In the genomic region with DNA sequence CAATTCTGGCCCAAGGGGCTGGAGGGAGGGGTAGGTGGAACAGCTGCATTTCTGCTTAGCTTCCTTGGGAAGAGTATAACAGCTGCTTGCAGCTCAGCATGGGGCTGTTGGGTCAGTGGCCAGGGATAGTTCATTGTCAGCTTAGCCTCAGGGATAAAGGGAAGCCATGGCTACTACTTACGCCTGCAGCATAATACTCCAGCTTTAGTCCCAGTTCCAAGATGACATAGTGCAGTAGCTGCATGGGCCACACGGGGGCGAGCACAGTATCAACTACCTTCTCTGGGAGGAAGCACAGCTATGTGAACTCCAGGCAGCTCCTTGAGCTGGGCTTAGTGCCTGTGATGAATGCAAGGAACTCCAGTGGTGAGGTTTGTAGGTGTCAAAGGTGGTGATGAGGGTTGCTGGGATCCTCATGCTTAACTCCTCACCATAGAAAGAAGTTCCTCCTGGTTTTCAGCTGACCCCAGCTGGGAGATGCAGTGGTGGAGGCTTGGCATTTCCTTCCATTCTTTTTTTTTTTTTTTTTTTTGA, we compare ENCODE assay signal across 1 cellular context.
TF ChIP-seq lines count a peak whose summit lies in the region.

No MANE protein-coding gene starts in this region.

TF ChIP-seq in HepG2, 621 proteins besides CTCF, POLR2A, EP300 and RAD21 (continued from another document):
- TF ChIP-seq FOXK1 (CRISPR knock-in tag; IDR thresholded peaks at IDR 0.05; ENCODE audit: borderline replicate concordance, low read depth) (peak; percentile 44; the same call in 1 of the 2 replicates), ZNF709 (CRISPR knock-in tag; IDR thresholded peaks at IDR 0.05) (no peak), MAFK (conservative IDR thresholded peaks at IDR 0.05 in 1 of 2, IDR thresholded peaks at IDR 0.05 in 1 of 2; ENCODE audit: low read length in 2 of 2) (peak in 1 of 2 experiments; percentile 35; a peak in 1 of 4 replicates), ONECUT2 (CRISPR knock-in tag; IDR thresholded peaks at IDR 0.05) (no peak), SMAD3 (CRISPR knock-in tag; IDR thresholded peaks at IDR 0.05) (peak; percentile 76; the same call in 1 of the 2 replicates), SP2 (CRISPR knock-in tag; IDR thresholded peaks at IDR 0.05) (no peak), ZNF34 (CRISPR knock-in tag; IDR thresholded peaks at IDR 0.05; ENCODE audit: borderline replicate concordance) (no peak), SALL1 (CRISPR knock-in tag; IDR thresholded peaks at IDR 0.05) (peak; percentile 55), ZNF792 (CRISPR knock-in tag; IDR thresholded peaks at IDR 0.05) (no peak), MYNN (CRISPR knock-in tag; IDR thresholded peaks at IDR 0.05; ENCODE audit: low read depth) (0 out of 2 replicates have a peak, but pooled peaks have one; percentile 13), FOXA1 (IDR thresholded peaks at IDR 0.05) (no peak), FOXA1 (CRISPR knock-in tag; IDR thresholded peaks at IDR 0.05) (peak; percentile 98), NR2F6 (IDR thresholded peaks at IDR 0.05) (no peak), NR2F6 (CRISPR knock-in tag; IDR thresholded peaks at IDR 0.05) (peak; percentile 46; the same call in 1 of the 2 replicates), ZNF350 (CRISPR knock-in tag; IDR thresholded peaks at IDR 0.05; ENCODE audit: borderline replicate concordance, low read depth) (peak; percentile 52), GATA4 (IDR thresholded peaks at IDR 0.05; ENCODE audit: borderline replicate concordance, low read depth) (no peak)
- TF ChIP-seq, protein P1, sequence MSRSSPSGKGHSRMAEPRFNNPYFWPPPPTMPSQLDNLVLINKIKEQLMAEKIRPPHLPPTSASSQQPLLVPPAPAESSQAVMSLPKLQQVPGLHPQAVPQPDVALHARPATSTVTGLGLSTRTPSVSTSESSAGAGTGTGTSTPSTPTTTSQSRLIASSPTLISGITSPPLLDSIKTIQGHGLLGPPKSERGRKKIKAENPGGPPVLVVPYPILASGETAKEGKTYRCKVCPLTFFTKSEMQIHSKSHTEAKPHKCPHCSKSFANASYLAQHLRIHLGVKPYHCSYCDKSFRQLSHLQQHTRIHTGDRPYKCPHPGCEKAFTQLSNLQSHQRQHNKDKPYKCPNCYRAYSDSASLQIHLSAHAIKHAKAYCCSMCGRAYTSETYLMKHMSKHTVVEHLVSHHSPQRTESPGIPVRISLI (CRISPR knock-in tag; IDR thresholded peaks at IDR 0.05; ENCODE audit: borderline replicate concordance): peak; percentile 40; the same call in 1 of the 2 replicates
- TF ChIP-seq, protein P2, sequence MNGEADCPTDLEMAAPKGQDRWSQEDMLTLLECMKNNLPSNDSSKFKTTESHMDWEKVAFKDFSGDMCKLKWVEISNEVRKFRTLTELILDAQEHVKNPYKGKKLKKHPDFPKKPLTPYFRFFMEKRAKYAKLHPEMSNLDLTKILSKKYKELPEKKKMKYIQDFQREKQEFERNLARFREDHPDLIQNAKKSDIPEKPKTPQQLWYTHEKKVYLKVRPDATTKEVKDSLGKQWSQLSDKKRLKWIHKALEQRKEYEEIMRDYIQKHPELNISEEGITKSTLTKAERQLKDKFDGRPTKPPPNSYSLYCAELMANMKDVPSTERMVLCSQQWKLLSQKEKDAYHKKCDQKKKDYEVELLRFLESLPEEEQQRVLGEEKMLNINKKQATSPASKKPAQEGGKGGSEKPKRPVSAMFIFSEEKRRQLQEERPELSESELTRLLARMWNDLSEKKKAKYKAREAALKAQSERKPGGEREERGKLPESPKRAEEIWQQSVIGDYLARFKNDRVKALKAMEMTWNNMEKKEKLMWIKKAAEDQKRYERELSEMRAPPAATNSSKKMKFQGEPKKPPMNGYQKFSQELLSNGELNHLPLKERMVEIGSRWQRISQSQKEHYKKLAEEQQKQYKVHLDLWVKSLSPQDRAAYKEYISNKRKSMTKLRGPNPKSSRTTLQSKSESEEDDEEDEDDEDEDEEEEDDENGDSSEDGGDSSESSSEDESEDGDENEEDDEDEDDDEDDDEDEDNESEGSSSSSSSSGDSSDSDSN (CRISPR knock-in tag; IDR thresholded peaks at IDR 0.05): peak; percentile 60; the same call in 1 of the 2 replicates
- TF ChIP-seq, protein P3, sequence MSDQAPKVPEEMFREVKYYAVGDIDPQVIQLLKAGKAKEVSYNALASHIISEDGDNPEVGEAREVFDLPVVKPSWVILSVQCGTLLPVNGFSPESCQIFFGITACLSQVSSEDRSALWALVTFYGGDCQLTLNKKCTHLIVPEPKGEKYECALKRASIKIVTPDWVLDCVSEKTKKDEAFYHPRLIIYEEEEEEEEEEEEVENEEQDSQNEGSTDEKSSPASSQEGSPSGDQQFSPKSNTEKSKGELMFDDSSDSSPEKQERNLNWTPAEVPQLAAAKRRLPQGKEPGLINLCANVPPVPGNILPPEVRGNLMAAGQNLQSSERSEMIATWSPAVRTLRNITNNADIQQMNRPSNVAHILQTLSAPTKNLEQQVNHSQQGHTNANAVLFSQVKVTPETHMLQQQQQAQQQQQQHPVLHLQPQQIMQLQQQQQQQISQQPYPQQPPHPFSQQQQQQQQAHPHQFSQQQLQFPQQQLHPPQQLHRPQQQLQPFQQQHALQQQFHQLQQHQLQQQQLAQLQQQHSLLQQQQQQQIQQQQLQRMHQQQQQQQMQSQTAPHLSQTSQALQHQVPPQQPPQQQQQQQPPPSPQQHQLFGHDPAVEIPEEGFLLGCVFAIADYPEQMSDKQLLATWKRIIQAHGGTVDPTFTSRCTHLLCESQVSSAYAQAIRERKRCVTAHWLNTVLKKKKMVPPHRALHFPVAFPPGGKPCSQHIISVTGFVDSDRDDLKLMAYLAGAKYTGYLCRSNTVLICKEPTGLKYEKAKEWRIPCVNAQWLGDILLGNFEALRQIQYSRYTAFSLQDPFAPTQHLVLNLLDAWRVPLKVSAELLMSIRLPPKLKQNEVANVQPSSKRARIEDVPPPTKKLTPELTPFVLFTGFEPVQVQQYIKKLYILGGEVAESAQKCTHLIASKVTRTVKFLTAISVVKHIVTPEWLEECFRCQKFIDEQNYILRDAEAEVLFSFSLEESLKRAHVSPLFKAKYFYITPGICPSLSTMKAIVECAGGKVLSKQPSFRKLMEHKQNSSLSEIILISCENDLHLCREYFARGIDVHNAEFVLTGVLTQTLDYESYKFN (CRISPR knock-in tag; conservative IDR thresholded peaks at IDR 0.05): no peak
- TF ChIP-seq, protein P4, sequence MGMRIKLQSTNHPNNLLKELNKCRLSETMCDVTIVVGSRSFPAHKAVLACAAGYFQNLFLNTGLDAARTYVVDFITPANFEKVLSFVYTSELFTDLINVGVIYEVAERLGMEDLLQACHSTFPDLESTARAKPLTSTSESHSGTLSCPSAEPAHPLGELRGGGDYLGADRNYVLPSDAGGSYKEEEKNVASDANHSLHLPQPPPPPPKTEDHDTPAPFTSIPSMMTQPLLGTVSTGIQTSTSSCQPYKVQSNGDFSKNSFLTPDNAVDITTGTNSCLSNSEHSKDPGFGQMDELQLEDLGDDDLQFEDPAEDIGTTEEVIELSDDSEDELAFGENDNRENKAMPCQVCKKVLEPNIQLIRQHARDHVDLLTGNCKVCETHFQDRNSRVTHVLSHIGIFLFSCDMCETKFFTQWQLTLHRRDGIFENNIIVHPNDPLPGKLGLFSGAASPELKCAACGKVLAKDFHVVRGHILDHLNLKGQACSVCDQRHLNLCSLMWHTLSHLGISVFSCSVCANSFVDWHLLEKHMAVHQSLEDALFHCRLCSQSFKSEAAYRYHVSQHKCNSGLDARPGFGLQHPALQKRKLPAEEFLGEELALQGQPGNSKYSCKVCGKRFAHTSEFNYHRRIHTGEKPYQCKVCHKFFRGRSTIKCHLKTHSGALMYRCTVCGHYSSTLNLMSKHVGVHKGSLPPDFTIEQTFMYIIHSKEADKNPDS (CRISPR knock-in tag; IDR thresholded peaks at IDR 0.05): no peak
- TF ChIP-seq, protein P5, sequence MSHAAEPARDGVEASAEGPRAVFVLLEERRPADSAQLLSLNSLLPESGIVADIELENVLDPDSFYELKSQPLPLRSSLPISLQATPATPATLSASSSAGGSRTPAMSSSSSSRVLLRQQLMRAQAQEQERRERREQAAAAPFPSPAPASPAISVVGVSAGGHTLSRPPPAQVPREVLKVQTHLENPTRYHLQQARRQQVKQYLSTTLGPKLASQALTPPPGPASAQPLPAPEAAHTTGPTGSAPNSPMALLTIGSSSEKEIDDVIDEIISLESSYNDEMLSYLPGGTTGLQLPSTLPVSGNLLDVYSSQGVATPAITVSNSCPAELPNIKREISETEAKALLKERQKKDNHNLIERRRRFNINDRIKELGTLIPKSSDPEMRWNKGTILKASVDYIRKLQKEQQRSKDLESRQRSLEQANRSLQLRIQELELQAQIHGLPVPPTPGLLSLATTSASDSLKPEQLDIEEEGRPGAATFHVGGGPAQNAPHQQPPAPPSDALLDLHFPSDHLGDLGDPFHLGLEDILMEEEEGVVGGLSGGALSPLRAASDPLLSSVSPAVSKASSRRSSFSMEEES (CRISPR knock-in tag; IDR thresholded peaks at IDR 0.05): 0 out of 2 replicates have a peak, but pooled peaks have one; percentile 30
- TF ChIP-seq, protein P6, sequence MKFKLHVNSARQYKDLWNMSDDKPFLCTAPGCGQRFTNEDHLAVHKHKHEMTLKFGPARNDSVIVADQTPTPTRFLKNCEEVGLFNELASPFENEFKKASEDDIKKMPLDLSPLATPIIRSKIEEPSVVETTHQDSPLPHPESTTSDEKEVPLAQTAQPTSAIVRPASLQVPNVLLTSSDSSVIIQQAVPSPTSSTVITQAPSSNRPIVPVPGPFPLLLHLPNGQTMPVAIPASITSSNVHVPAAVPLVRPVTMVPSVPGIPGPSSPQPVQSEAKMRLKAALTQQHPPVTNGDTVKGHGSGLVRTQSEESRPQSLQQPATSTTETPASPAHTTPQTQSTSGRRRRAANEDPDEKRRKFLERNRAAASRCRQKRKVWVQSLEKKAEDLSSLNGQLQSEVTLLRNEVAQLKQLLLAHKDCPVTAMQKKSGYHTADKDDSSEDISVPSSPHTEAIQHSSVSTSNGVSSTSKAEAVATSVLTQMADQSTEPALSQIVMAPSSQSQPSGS (CRISPR knock-in tag; IDR thresholded peaks at IDR 0.05): peak; percentile 71; the same call in 1 of the 2 replicates
- TF ChIP-seq, protein P7, sequence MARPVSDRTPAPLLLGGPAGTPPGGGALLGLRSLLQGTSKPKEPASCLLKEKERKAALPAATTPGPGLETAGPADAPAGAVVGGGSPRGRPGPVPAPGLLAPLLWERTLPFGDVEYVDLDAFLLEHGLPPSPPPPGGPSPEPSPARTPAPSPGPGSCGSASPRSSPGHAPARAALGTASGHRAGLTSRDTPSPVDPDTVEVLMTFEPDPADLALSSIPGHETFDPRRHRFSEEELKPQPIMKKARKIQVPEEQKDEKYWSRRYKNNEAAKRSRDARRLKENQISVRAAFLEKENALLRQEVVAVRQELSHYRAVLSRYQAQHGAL (CRISPR knock-in tag; IDR thresholded peaks at IDR 0.05; ENCODE audit: not compliant biosample characterization): no peak
